ENCODE assay signal across 9 cellular contexts in the genomic region with DNA sequence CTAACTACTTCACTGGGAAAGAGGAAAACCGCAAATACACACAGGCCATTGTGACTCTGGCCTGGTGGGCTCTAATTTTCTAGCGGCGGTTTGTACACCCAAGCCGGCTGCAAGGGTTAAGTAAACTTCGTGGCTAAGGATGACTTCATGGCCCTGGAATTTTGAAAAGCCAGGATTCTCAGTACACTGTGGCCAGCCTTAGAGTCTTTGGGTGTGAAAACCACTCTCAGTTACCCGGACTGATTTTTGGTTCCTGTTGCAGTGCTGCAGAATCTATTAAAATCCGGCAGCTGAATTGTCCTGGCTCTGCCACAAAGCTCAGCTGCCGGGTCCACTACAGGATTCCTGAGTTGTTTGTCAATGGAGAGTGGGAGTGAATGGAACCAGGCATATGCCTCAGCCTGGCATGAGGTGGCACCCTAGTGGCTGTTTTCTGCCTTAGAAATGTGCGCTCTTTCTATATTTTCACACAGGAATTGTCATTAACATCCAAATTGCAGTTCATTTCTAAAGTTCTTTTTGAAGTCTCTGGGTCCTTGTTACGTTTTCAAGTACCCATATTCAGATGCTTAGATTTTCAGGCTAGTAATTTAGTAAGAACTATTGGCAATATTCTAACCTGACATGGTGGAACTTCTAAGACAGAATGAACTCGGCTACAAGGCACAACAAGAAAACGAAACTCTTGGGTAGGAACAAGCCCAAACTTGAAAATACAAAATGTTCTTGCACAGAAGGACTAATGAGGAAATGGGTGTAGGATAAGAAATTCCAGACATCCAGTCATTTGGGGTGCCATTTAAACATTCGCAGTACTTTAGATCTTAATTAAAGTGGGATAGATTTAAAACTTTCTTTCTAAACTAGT.
A peak's percentile ranks its signal among the peaks of the same experiment; 100 is the strongest.
DNase-seq lines count a peak whose midpoint lies in the region; ATAC-seq, FAIRE-seq and TF ChIP-seq lines count a peak whose summit lies in the region.
"Had no signal": no experiment of that assay in that cellular context is flagged by ENCODE, and none has a peak within 500 bp of the region (broad histone marks: within the 10 kb centered on the region; RNA-seq: fewer than 3 reads in every experiment).

No MANE protein-coding gene starts in this region.

- H4K20me1 ChIP-seq in keratinocyte (ENCODE audit: control insufficient read depth, extremely low read depth, insufficient read depth, low read length) (no peaks in the 10 kb centered on the region), smooth muscle cell (ENCODE audit: low read depth) (no peaks in the 10 kb centered on the region)

- no peaks in the 10 kb centered on the region for H3K36me3 Mint-ChIP-seq in activated CD8-positive, alpha-beta T cell treated with anti-CD3 and anti-CD28 coated beads for 36 hours (ENCODE audit: low read depth)
- no peaks in the 10 kb centered on the region for H3K36me3 Mint-ChIP-seq in activated CD8-positive, alpha-beta T cell treated with anti-CD3 and anti-CD28 coated beads, Interleukin-2, amount 10 ng/mL, durations not matched to agents 7 days and 5 days (ENCODE audit: low read depth)
- H3K36me3 Mint-ChIP-seq: CD4-positive, CD25-positive, alpha-beta regulatory T cell had no signal

- WGBS in smooth muscle cell (ENCODE audit: low lambda C conversion rate), result 16% methylated on average over 13 of the region's 13 CpGs

- FAIRE-seq in keratinocyte (lab: Jason Lieb, UNC), result peak; percentile 88

- no peak overlapping the region for H3K27ac Mint-ChIP-seq in activated CD8-positive, alpha-beta T cell treated with anti-CD3 and anti-CD28 coated beads for 36 hours
- H3K27ac Mint-ChIP-seq in activated CD8-positive, alpha-beta T cell treated with anti-CD3 and anti-CD28 coated beads, Interleukin-2, amount 10 ng/mL, durations not matched to agents 7 days and 5 days, result no peak overlapping the region
- H3K27ac Mint-ChIP-seq: CD4-positive, CD25-positive, alpha-beta regulatory T cell had no signal

- H3K4me3 ChIP-seq in keratinocyte (ENCODE audit: control insufficient read depth in 2 of 3, extremely low read depth in 1 of 3, insufficient read depth in 2 of 3, low read depth in 1 of 3, low read length in 3 of 3) (peak overlapping the region in 2 of 3 experiments; percentile 29 to 30), smooth muscle cell (peak overlapping the region; percentile 22)

- ATAC-seq in activated CD8-positive, alpha-beta T cell treated with anti-CD3 and anti-CD28 coated beads for 36 hours, result no peak
- no peak for ATAC-seq in activated CD8-positive, alpha-beta T cell treated with anti-CD3 and anti-CD28 coated beads, Interleukin-2, amount 10 ng/mL, durations not matched to agents 7 days and 5 days
- no peak for ATAC-seq in HG02623 (IDR thresholded peaks at IDR 0.05; ENCODE audit: unreplicated experiment)
- no peak for ATAC-seq in GM21526 (IDR thresholded peaks at IDR 0.05; ENCODE audit: low FRiP score, unreplicated experiment)

- peak overlapping the region; percentile 81 for H3K27ac ChIP-seq in caudate nucleus (ENCODE audit: low read depth, low read length)
- H3K27ac ChIP-seq in keratinocyte (ENCODE audit: control insufficient read depth, insufficient read depth, low read length), result peak overlapping the region; percentile 87
- H3K27ac ChIP-seq in smooth muscle cell (ENCODE audit: low read depth), result peak overlapping the region; percentile 76

- H3K9ac ChIP-seq in keratinocyte (ENCODE audit: control insufficient read depth, extremely low read depth, insufficient read depth, low read length), result peak overlapping the region; percentile 64
- H3K9ac ChIP-seq in smooth muscle cell (ENCODE audit: low read depth), result peak overlapping the region; percentile 22

- no peaks in the 10 kb centered on the region for H3K9me1 ChIP-seq in keratinocyte (ENCODE audit: control insufficient read depth, extremely low read depth, insufficient read depth, low read length)

- CTCF ChIA-PET in activated CD8-positive, alpha-beta T cell treated with anti-CD3 and anti-CD28 coated beads for 36 hours (lab: Charles Lee), result interaction anchor here (1.1 kb wide), 1 partner anchor 32 kb away, joined by 3 read pairs; no protein-coding TSS in a partner anchor
- CTCF ChIA-PET in activated CD8-positive, alpha-beta T cell treated with anti-CD3 and anti-CD28 coated beads, Interleukin-2, amount 10 ng/mL, durations not matched to agents 7 days and 5 days (lab: Charles Lee), result interaction anchor here (0.9 kb wide), 1 partner anchor 10 kb away, joined by 3 read pairs; no protein-coding TSS in a partner anchor

- TF ChIP-seq CTCF in activated CD8-positive, alpha-beta T cell treated with anti-CD3 and anti-CD28 coated beads for 36 hours (IDR thresholded peaks at IDR 0.05), result peak; percentile 10
- TF ChIP-seq CTCF in keratinocyte (optimal IDR thresholded peaks at IDR 0.05 in 1 of 3, IDR thresholded peaks at IDR 0.05 in 1 of 3, conservative IDR thresholded peaks at IDR 0.05 in 1 of 3; ENCODE audit: extremely low read depth in 1 of 3, insufficient read depth in 2 of 3, low read length in 3 of 3) (peak; percentile 70 to 84 (median 78)), smooth muscle cell (IDR thresholded peaks at IDR 0.05; ENCODE audit: borderline replicate concordance, insufficient read depth, poor library complexity, severe bottlenecking) (peak; percentile 57)

- H3K36me3 ChIP-seq in keratinocyte (ENCODE audit: control insufficient read depth in 2 of 2, extremely low read depth in 1 of 2, insufficient read depth in 2 of 2, low read length in 2 of 2), result peaks cover 3 to 4% of the 10 kb centered on the region in 2 experiments
- H3K36me3 ChIP-seq in smooth muscle cell (ENCODE audit: low read depth), result no peaks in the 10 kb centered on the region

- POLR2A ChIA-PET in activated CD8-positive, alpha-beta T cell treated with anti-CD3 and anti-CD28 coated beads for 36 hours (lab: Charles Lee), result no interaction called here
- POLR2A ChIA-PET in activated CD8-positive, alpha-beta T cell treated with anti-CD3 and anti-CD28 coated beads, Interleukin-2, amount 10 ng/mL, durations not matched to agents 7 days and 5 days (lab: Charles Lee), result no interaction called here

- H3K9me3 Mint-ChIP-seq in activated CD8-positive, alpha-beta T cell treated with anti-CD3 and anti-CD28 coated beads for 36 hours, result no peaks in the 10 kb centered on the region
- H3K9me3 Mint-ChIP-seq in activated CD8-positive, alpha-beta T cell treated with anti-CD3 and anti-CD28 coated beads, Interleukin-2, amount 10 ng/mL, durations not matched to agents 7 days and 5 days (ENCODE audit: insufficient read depth), result no peaks in the 10 kb centered on the region
- H3K9me3 Mint-ChIP-seq: CD4-positive, CD25-positive, alpha-beta regulatory T cell had no signal

- H3F3A ChIP-seq in smooth muscle cell (ENCODE audit: low read depth), result peaks cover 11% of the 10 kb centered on the region

- H3K4me1 ChIP-seq in keratinocyte (ENCODE audit: control insufficient read depth, extremely low read depth, insufficient read depth, low read length) (peaks cover 27% of the 10 kb centered on the region), smooth muscle cell (ENCODE audit: low read depth) (peaks cover 15% of the 10 kb centered on the region)

- H3K9me3 ChIP-seq in keratinocyte (ENCODE audit: control insufficient read depth, low read depth, low read length) (no peaks in the 10 kb centered on the region), smooth muscle cell (replicated peaks; ENCODE audit: low read depth) (no peaks in the 10 kb centered on the region)

- H2AFZ ChIP-seq in keratinocyte (ENCODE audit: control insufficient read depth, low read length), result peak overlapping the region; percentile 7
- H2AFZ ChIP-seq in smooth muscle cell (ENCODE audit: low read depth), result peak overlapping the region; percentile 11

- no peaks in the 10 kb centered on the region for H3K4me1 Mint-ChIP-seq in activated CD8-positive, alpha-beta T cell treated with anti-CD3 and anti-CD28 coated beads for 36 hours (ENCODE audit: low read depth)
- no peaks in the 10 kb centered on the region for H3K4me1 Mint-ChIP-seq in activated CD8-positive, alpha-beta T cell treated with anti-CD3 and anti-CD28 coated beads, Interleukin-2, amount 10 ng/mL, durations not matched to agents 7 days and 5 days (ENCODE audit: low read depth)
- H3K4me1 Mint-ChIP-seq: CD4-positive, CD25-positive, alpha-beta regulatory T cell had no signal

- intact Hi-C loops in activated CD8-positive, alpha-beta T cell treated with anti-CD3 and anti-CD28 coated beads for 36 hours (cut with micrococcal nuclease), result loop anchor here (10.0 kb wide), 1 partner anchor 283 kb away; no protein-coding TSS in a partner anchor

- H3K27me3 ChIP-seq in keratinocyte (ENCODE audit: control insufficient read depth, extremely low read depth, insufficient read depth, low read length) (no peaks in the 10 kb centered on the region), smooth muscle cell (ENCODE audit: low read depth) (no peaks in the 10 kb centered on the region)

- dilution Hi-C loops in keratinocyte (cut with MboI; ENCODE audit: extremely low pct_ligation_motif_present, low sequenced_read_pairs), result no loop called here

- no peak for DNase-seq in activated CD8-positive, alpha-beta T cell treated with anti-CD3 and anti-CD28 coated beads for 36 hours
- no peak for DNase-seq in activated CD8-positive, alpha-beta T cell treated with anti-CD3 and anti-CD28 coated beads, Interleukin-2, amount 10 ng/mL, durations not matched to agents 7 days and 5 days
- DNase-seq in NCI-H524 treated with DMSO at 0.1 percent for 48 hours (lab: John Stamatoyannopoulos, UW) (peak; percentile 23), caudate nucleus (lab: John Stamatoyannopoulos, UW) (peak in 57 of 61 donors; percentile 16 to 90 (median 68)), keratinocyte (ENCODE audit: low read depth, low spot score) (no peak), smooth muscle cell (lab: John Stamatoyannopoulos, UW; ENCODE audit: unreplicated experiment) (peak; percentile 13)
- DNase-seq: CD4-positive, CD25-positive, alpha-beta regulatory T cell had no signal

- H3K4me2 ChIP-seq in keratinocyte (ENCODE audit: control insufficient read depth, extremely low read depth, insufficient read depth, low read depth, low read length) (peak overlapping the region; percentile 72), smooth muscle cell (peak overlapping the region; percentile 73)

- H3K79me2 ChIP-seq in keratinocyte (ENCODE audit: control insufficient read depth, insufficient read depth, low read length), result peaks cover 3% of the 10 kb centered on the region
- no peaks in the 10 kb centered on the region for H3K79me2 ChIP-seq in smooth muscle cell (ENCODE audit: low read depth)

- no peaks in the 10 kb centered on the region for H3K27me3 Mint-ChIP-seq in activated CD8-positive, alpha-beta T cell treated with anti-CD3 and anti-CD28 coated beads for 36 hours
- peaks cover 2% of the 10 kb centered on the region for H3K27me3 Mint-ChIP-seq in activated CD8-positive, alpha-beta T cell treated with anti-CD3 and anti-CD28 coated beads, Interleukin-2, amount 10 ng/mL, durations not matched to agents 7 days and 5 days (ENCODE audit: low read depth)

- no peak overlapping the region for H3K4me3 Mint-ChIP-seq in activated CD8-positive, alpha-beta T cell treated with anti-CD3 and anti-CD28 coated beads for 36 hours
- no peak overlapping the region for H3K4me3 Mint-ChIP-seq in activated CD8-positive, alpha-beta T cell treated with anti-CD3 and anti-CD28 coated beads, Interleukin-2, amount 10 ng/mL, durations not matched to agents 7 days and 5 days
- H3K4me3 Mint-ChIP-seq: CD4-positive, CD25-positive, alpha-beta regulatory T cell had no signal

Comparison
In these comparisons a context has a peak if more than half of its experiments do, and no peak if none do; other contexts are left out.
1. DNase-seq: peak in NCI-H524 treated with DMSO at 0.1 percent for 48 hours (single experiment), caudate nucleus (57 of 61) and smooth muscle cell (single experiment); none in activated CD8-positive, alpha-beta T cell treated with anti-CD3 and anti-CD28 coated beads for 36 hours (single experiment), activated CD8-positive, alpha-beta T cell treated with anti-CD3 and anti-CD28 coated beads, Interleukin-2, amount 10 ng/mL, durations not matched to agents 7 days and 5 days (single experiment) and keratinocyte (single experiment).
2. CTCF ChIP-seq: peak in every context shown above with its lines; median percentile 78 in keratinocyte; 57 in smooth muscle cell; 10 in activated CD8-positive, alpha-beta T cell treated with anti-CD3 and anti-CD28 coated beads for 36 hours.
3. Peak in every context shown above with its lines, with median percentiles within 50 percentile points of each other: H3K27ac ChIP-seq.